In the genomic region with DNA sequence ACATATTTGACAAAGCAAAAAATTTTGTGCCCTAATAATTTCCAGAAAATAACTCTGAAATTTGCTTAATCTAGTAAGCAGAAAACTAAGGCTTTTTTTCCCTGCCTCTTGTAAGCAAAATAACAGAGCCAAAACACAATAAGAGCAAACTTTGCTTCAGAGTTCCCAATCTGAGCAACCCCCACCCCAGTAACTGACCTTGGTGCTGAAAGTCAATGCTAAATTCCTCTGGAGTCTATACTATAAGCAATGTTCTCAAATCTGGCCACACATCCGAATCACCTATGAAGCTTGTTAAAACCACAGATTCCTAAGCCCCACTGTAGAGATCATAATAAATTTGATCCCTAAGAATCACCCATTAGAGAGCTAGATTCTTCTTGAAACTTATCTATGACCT, we compare ENCODE assay signal across 1 cellular context.
TF ChIP-seq lines count a peak whose summit lies in the region.

No MANE protein-coding gene starts in this region.

TF ChIP-seq in HCT116, 20 proteins besides CTCF, POLR2A, EP300 and RAD21:
- TF ChIP-seq, protein P1, sequence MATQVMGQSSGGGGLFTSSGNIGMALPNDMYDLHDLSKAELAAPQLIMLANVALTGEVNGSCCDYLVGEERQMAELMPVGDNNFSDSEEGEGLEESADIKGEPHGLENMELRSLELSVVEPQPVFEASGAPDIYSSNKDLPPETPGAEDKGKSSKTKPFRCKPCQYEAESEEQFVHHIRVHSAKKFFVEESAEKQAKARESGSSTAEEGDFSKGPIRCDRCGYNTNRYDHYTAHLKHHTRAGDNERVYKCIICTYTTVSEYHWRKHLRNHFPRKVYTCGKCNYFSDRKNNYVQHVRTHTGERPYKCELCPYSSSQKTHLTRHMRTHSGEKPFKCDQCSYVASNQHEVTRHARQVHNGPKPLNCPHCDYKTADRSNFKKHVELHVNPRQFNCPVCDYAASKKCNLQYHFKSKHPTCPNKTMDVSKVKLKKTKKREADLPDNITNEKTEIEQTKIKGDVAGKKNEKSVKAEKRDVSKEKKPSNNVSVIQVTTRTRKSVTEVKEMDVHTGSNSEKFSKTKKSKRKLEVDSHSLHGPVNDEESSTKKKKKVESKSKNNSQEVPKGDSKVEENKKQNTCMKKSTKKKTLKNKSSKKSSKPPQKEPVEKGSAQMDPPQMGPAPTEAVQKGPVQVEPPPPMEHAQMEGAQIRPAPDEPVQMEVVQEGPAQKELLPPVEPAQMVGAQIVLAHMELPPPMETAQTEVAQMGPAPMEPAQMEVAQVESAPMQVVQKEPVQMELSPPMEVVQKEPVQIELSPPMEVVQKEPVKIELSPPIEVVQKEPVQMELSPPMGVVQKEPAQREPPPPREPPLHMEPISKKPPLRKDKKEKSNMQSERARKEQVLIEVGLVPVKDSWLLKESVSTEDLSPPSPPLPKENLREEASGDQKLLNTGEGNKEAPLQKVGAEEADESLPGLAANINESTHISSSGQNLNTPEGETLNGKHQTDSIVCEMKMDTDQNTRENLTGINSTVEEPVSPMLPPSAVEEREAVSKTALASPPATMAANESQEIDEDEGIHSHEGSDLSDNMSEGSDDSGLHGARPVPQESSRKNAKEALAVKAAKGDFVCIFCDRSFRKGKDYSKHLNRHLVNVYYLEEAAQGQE (IDR thresholded peaks at IDR 0.05; ENCODE audit: low read depth) = peak; percentile 56
- no peak for TF ChIP-seq SP1 (IDR thresholded peaks at IDR 0.05; ENCODE audit: low read depth)
- no peak for TF ChIP-seq CBX3 (IDR thresholded peaks at IDR 0.05; ENCODE audit: low read depth)
- no peak for TF ChIP-seq SIN3A (IDR thresholded peaks at IDR 0.05; ENCODE audit: low read depth)
